In genomic region chr12:50142993-50143392, GRCh38 we compare ENCODE assay signal across 21 cellular contexts. TPM values are rescaled to one million over a fixed set of nuclear protein-coding genes. Genes with fewer than 3 reads are reported as not detected.
DNase-seq lines count a peak whose midpoint lies in the region; ATAC-seq and TF ChIP-seq lines count a peak whose summit lies in the region.
"Had no signal": no experiment of that assay in that cellular context is flagged by ENCODE, and none has a peak within 500 bp of the region (broad histone marks: within the 10 kb centered on the region; RNA-seq: fewer than 3 reads in every experiment).

No MANE protein-coding gene starts in this region.

- intact Hi-C loops in Caco-2 (cut with micrococcal nuclease; ENCODE audit: unreplicated experiment) (loop anchor here (1.0 kb wide), 1 partner anchor 24 kb away; the partner anchor contains the start of gene CERS5), left lung (cut with DNase I) (no loop called here)

- peaks cover 1% of the 10 kb centered on the region; the same call in 1 of the 2 replicates for H3K36me3 ChIP-seq in Caco-2 (ENCODE audit: control insufficient read depth, insufficient read depth, low read length)
- peaks cover 0 to 53% of the 10 kb centered on the region in 2 donors for H3K36me3 ChIP-seq in left lung

- H3K36me3 Mint-ChIP-seq in Caco-2 (ENCODE audit: insufficient read depth, unreplicated experiment) (peaks cover 19% of the 10 kb centered on the region), progenitor cell of endocrine pancreas (ENCODE audit: insufficient read depth) (peaks cover 14% of the 10 kb centered on the region)

- no peaks in the 10 kb centered on the region for H3K27me3 Mint-ChIP-seq in Caco-2 (ENCODE audit: insufficient read depth, unreplicated experiment)
- H3K27me3 Mint-ChIP-seq in progenitor cell of endocrine pancreas: no peaks in the 10 kb centered on the region
- H3K27me3 Mint-ChIP-seq: CD4-positive, CD25-positive, alpha-beta regulatory T cell had no signal

- TF ChIP-seq CTCF in Caco-2 (IDR thresholded peaks at IDR 0.05; ENCODE audit: insufficient read depth in 1 of 2, low read depth in 1 of 2, low read length in 1 of 2, severe bottlenecking in 1 of 2, unreplicated experiment in 1 of 2) (no peak), left lung (IDR thresholded peaks at IDR 0.05) (no peak), progenitor cell of endocrine pancreas (IDR thresholded peaks at IDR 0.05; ENCODE audit: unreplicated experiment) (no peak)

- H3K4me1 Mint-ChIP-seq in Caco-2 (ENCODE audit: low read depth, unreplicated experiment) (peaks cover 23% of the 10 kb centered on the region), progenitor cell of endocrine pancreas (ENCODE audit: low read depth) (peaks cover 20% of the 10 kb centered on the region)
- H3K4me1 Mint-ChIP-seq: GM23338 had no signal

- POLR2A ChIA-PET in Caco-2 (lab: Charles Lee): interaction anchor here (1.5 kb wide), 2 partner anchors 24 to 31 kb away, joined by 3 to 4 read pairs; partner anchors contain the start of genes CERS5 and COX14

- peak; percentile 74 to 81 for DNase-seq in Caco-2
- peak; percentile 68 for DNase-seq in HuH-7.5 (ENCODE audit: low spot score)
- DNase-seq in left lung: no peak
- no peak for DNase-seq in progenitor cell of endocrine pancreas (ENCODE audit: low spot score, unreplicated experiment)
- DNase-seq in C1 segment of cervical spinal cord (lab: John Stamatoyannopoulos, UW): no peak
- no peak for DNase-seq in hippocampal formation (lab: John Stamatoyannopoulos, UW)
- no peak for DNase-seq in DMS79 (lab: John Stamatoyannopoulos, UW)
- DNase-seq: 8988T; ACHN; CD4-positive, CD25-positive, alpha-beta regulatory T cell; CD8-positive, alpha-beta T cell; DMS 273 treated with DMSO at 0.1 percent for 48 hours; DMS79 treated with DMSO at 0.1 percent for 48 hours; GF-D8; H9 had no signal

- H3K9me3 ChIP-seq in Caco-2: no peaks in the 10 kb centered on the region
- H3K9me3 ChIP-seq in left lung: no peaks in the 10 kb centered on the region
- H3K9me3 ChIP-seq: A549 had no signal

- H3K4me3 ChIP-seq in Caco-2 (ENCODE audit: low read depth, low read length) (no peak overlapping the region), left lung (no peak overlapping the region)
- H3K4me3 ChIP-seq: A549, GM23338 had no signal

- H3K4me3 Mint-ChIP-seq in Caco-2 (ENCODE audit: unreplicated experiment): peak overlapping the region; percentile 53
- no peak overlapping the region for H3K4me3 Mint-ChIP-seq in progenitor cell of endocrine pancreas (ENCODE audit: low read depth)
- H3K4me3 Mint-ChIP-seq: CD4-positive, CD25-positive, alpha-beta regulatory T cell; CD8-positive, alpha-beta T cell; GM23338; H9 had no signal

- H3K27me3 ChIP-seq in Caco-2 (replicated peaks; ENCODE audit: control insufficient read depth, insufficient read depth, low read length) (no peaks in the 10 kb centered on the region), left lung (no peaks in the 10 kb centered on the region)

- CTCF ChIA-PET in Caco-2 (lab: Charles Lee): interaction anchor here (0.7 to 2.9 kb wide), 10 partner anchors 11 to 401 kb away, joined by 3 to 21 read pairs (median 4); partner anchors contain the start of genes CERS5, COX14 and TMBIM6

- no peak overlapping the region for H3K27ac ChIP-seq in left lung
- H3K27ac ChIP-seq: A549, C4-2B had no signal

- H3K27ac Mint-ChIP-seq in Caco-2 (ENCODE audit: unreplicated experiment): peak overlapping the region; percentile 33
- peak overlapping the region; percentile 92 for H3K27ac Mint-ChIP-seq in progenitor cell of endocrine pancreas
- H3K27ac Mint-ChIP-seq: CD8-positive, alpha-beta T cell; GM23338 had no signal

- BruUV-seq in Caco-2 (replicated peaks; lab: Mats Ljungman, UMichigan): no TSS peak

- H3K9me3 Mint-ChIP-seq in Caco-2 (ENCODE audit: unreplicated experiment) (no peaks in the 10 kb centered on the region), progenitor cell of endocrine pancreas (ENCODE audit: low read depth) (no peaks in the 10 kb centered on the region)
- H3K9me3 Mint-ChIP-seq: CD4-positive, CD25-positive, alpha-beta regulatory T cell; CD8-positive, alpha-beta T cell; GM23338; H9 had no signal

- H3K4me1 ChIP-seq in Caco-2 (peaks cover 29% of the 10 kb centered on the region), left lung (no peaks in the 10 kb centered on the region)
- H3K4me1 ChIP-seq: A549 had no signal

- ATAC-seq in left lung: peak; percentile 89
- ATAC-seq: A549; CD8-positive, alpha-beta T cell; GM23338; HCT116 had no signal

RNA-seq across cellular contexts. Expression of gene CERS5, which starts 24.2 kb away (rescaled TPM):
- 61.6 and 62.6 TPM in 2 replicates for total RNA-seq in Caco-2 (2022)
- total RNA-seq in left lung: 10 to 100 TPM; 38.1 to 40.1 TPM
- 66.5 and 69.1 TPM in 2 replicates for total RNA-seq in progenitor cell of endocrine pancreas

RNA-seq across cellular contexts. Expression of gene COX14, which starts 31.0 kb away (rescaled TPM):
- total RNA-seq in Caco-2 (2022): 85.0 and 86.3 TPM in 2 replicates
- total RNA-seq in left lung: 10 to 100 TPM; 46.8 to 77.6 TPM
- 25.1 and 30.1 TPM in 2 replicates for total RNA-seq in progenitor cell of endocrine pancreas

RNA-seq across cellular contexts. Expression of gene GPD1, which starts 39.2 kb away (rescaled TPM):
- 1.5 and 1.9 TPM in 2 replicates for total RNA-seq in Caco-2 (2022)
- 1 to 10 TPM; 6.8 to 8.5 TPM for total RNA-seq in left lung
- 2.0 and 2.1 TPM in 2 replicates for total RNA-seq in progenitor cell of endocrine pancreas
- total RNA-seq: CD4-positive, CD25-positive, alpha-beta regulatory T cell; G401; H4 had no signal

RNA-seq across cellular contexts. Expression of gene SMARCD1, which starts 57.9 kb away (rescaled TPM):
- total RNA-seq in Caco-2 (2022) (142 and 158 TPM in 2 replicates), left lung (10 to 100 TPM; 33.1 to 42.0 TPM), progenitor cell of endocrine pancreas (160 and 167 TPM in 2 replicates)

Comparison
In these comparisons a context has a peak if more than half of its experiments do, and no peak if none do; other contexts are left out.
1. DNase-seq: peak in Caco-2 (2 of 2) and HuH-7.5 (single experiment); none in left lung (0 of 2), progenitor cell of endocrine pancreas (single experiment), C1 segment of cervical spinal cord (0 of 14), hippocampal formation (0 of 2) and DMS79 (single experiment).